Comparison of ENCODE assay signal across 8 cellular contexts in the genomic region with DNA sequence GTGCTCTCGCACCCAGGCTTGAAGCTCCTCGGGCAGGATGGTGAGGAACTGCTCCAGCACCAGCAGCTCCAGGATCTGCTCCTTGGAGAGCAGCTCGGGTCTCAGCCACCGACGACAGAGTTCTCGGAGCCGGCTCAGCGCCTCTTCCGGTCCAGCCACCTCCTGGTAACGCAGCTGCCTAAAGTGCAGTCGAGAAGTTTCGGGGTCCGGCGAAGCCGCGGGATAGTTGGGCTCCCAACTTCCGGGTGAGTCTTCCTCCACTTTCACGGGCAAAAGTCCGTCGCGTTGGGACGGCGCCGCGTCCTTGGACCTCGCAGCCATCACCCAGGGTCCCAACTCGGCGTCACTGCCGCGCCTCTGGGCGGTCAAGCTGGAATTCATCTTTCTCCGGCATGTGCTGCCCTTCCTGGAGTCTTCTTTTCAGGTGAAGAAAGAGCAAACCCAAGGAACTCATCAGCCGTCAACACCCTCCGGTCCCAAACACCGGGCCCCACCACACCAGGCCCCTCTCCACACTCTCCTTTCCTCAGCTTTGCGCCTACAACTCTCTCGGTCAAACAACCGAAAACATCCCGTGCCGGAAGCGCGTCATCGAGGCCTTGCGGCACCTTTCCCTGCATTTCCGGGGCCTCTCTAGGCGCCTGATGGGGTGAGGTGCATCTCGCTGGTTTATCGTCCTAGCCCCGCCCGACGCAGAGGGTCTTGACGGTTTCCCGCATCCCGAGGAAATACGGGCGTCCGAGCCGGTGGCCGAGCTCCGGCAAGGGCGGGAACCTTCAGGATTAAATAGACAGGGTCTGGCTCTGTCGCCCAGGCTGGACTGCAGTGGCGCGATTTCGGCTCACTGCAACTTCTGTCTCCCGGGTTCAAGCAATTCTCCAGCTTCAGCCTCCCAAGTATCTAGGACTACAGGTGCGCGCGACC. TPM values are rescaled to one million over a fixed set of nuclear protein-coding genes. Genes with fewer than 3 reads are reported as not detected.
DNase-seq lines count a peak whose midpoint lies in the region; ATAC-seq lines count a peak whose summit lies in the region.

A gene (minus strand): TSS at position 569 of the 924 bp plus-strand sequence. CDS start 188 bp downstream, at position 381.

- peaks cover 33% of the 10 kb centered on the region for H3K4me1 ChIP-seq in CD4-positive, CD25-positive, alpha-beta regulatory T cell (ENCODE audit: control insufficient read depth, insufficient read depth, low read length, poor library complexity, severe bottlenecking)

- no peaks in the 10 kb centered on the region for H3K9me3 ChIP-seq in CD4-positive, CD25-positive, alpha-beta regulatory T cell (ENCODE audit: control insufficient read depth in 2 of 2, low read length in 2 of 2)

- peaks cover 0 to 2% (median 0%) of the 10 kb centered on the region in 7 donors for H3K9me3 Mint-ChIP-seq in CD4-positive, CD25-positive, alpha-beta regulatory T cell
- H3K9me3 Mint-ChIP-seq in effector memory CD8-positive, alpha-beta T cell = no peaks in the 10 kb centered on the region

- H3K4me3 ChIP-seq in CD4-positive, CD25-positive, alpha-beta regulatory T cell (ENCODE audit: low read depth, low read length) = peak within 1 kb of the TSS; percentile 90

- peaks cover 6 to 46% (median 23%) of the 10 kb centered on the region in 4 donors for H3K4me1 Mint-ChIP-seq in CD4-positive, CD25-positive, alpha-beta regulatory T cell
- H3K4me1 Mint-ChIP-seq in effector memory CD8-positive, alpha-beta T cell (ENCODE audit: low read depth in 2 of 2) = peaks cover 10 to 17% of the 10 kb centered on the region in 2 donors

- DNase-seq in CD4-positive, CD25-positive, alpha-beta regulatory T cell = peak; percentile 87 to 96 (median 90)
- DNase-seq in HT-29 (ENCODE audit: low spot score) (peak; percentile 96), NOMO-1 treated with DMSO at 0.1 percent for 48 hours (lab: John Stamatoyannopoulos, UW; ENCODE audit: unreplicated experiment) (peak; percentile 91), medulla oblongata (ENCODE audit: extremely low spot score) (peak; percentile 97)
- peak; percentile 63 to 75 (median 66) for DNase-seq in activated CD8-positive, alpha-beta memory T cell treated with anti-CD3 and anti-CD28 coated beads for 48 hours (ENCODE audit: low read depth in 2 of 3, low spot score in 2 of 3)
- peak; percentile 81 to 83 (median 82) for DNase-seq in effector memory CD8-positive, alpha-beta T cell
- DNase-seq in stimulated activated CD4-positive, alpha-beta T cell treated with anti-CD3 and anti-CD28 coated beads, TNF-alpha, amount 100 ng/mL, for 48 hours (ENCODE audit: low read depth in 3 of 3) = peak; percentile 76 to 84 (median 78)

- peak; percentile 44 to 51 for ATAC-seq in CD4-positive, CD25-positive, alpha-beta regulatory T cell (ENCODE audit: low read depth in 2 of 2)
- ATAC-seq in GM19452 (IDR thresholded peaks at IDR 0.05; ENCODE audit: unreplicated experiment) = peak; percentile 46
- peak; percentile 45 for ATAC-seq in effector memory CD8-positive, alpha-beta T cell (replicated peaks)

- H3K27ac Mint-ChIP-seq in CD4-positive, CD25-positive, alpha-beta regulatory T cell = peak within 1 kb of the TSS; percentile 97 to 100 (median 99)
- peak within 1 kb of the TSS; percentile 95 to 96 for H3K27ac Mint-ChIP-seq in effector memory CD8-positive, alpha-beta T cell

- no peaks in the 10 kb centered on the region for H3K27me3 ChIP-seq in CD4-positive, CD25-positive, alpha-beta regulatory T cell (ENCODE audit: control insufficient read depth, insufficient read depth, low read length)

- peaks cover 22% of the 10 kb centered on the region for H3K36me3 Mint-ChIP-seq in CD4-positive, CD25-positive, alpha-beta regulatory T cell
- H3K36me3 Mint-ChIP-seq in effector memory CD8-positive, alpha-beta T cell (ENCODE audit: insufficient read depth) = peaks cover 53% of the 10 kb centered on the region

- H3K36me3 ChIP-seq in CD4-positive, CD25-positive, alpha-beta regulatory T cell (ENCODE audit: control insufficient read depth, insufficient read depth, low read length) = peaks cover 32% of the 10 kb centered on the region

- no peaks in the 10 kb centered on the region for H3K27me3 Mint-ChIP-seq in CD4-positive, CD25-positive, alpha-beta regulatory T cell
- H3K27me3 Mint-ChIP-seq in effector memory CD8-positive, alpha-beta T cell = no peaks in the 10 kb centered on the region

- H3K27ac ChIP-seq in CD4-positive, CD25-positive, alpha-beta regulatory T cell (ENCODE audit: insufficient read depth, low read length, poor library complexity, severe bottlenecking) = peak within 1 kb of the TSS; percentile 98

- H3K4me3 Mint-ChIP-seq in CD4-positive, CD25-positive, alpha-beta regulatory T cell = peak within 1 kb of the TSS; percentile 96 to 100 (median 98)
- H3K4me3 Mint-ChIP-seq in effector memory CD8-positive, alpha-beta T cell = peak within 1 kb of the TSS; percentile 93

RNA-seq across cellular contexts. Expression of the gene that starts here (rescaled TPM):
- total RNA-seq in CD4-positive, CD25-positive, alpha-beta regulatory T cell = 224 TPM
- 10 to 100 TPM; 53.9 to 72.0 (median 69.4) TPM for polyA plus RNA-seq in CD4-positive, CD25-positive, alpha-beta regulatory T cell
- total RNA-seq in HT-29 (2014; rRNA removed; shearing (Covaris generic)) = 21.0 and 28.5 TPM in 2 replicates

Comparison
In these comparisons a context has a peak if more than half of its experiments do, and no peak if none do; other contexts are left out.
1. Peak in every context shown above with its lines: DNase-seq, ATAC-seq, H3K4me3 ChIP-seq and H3K27ac ChIP-seq.